9 cellular contexts compared by ENCODE assay signal in the genomic region with DNA sequence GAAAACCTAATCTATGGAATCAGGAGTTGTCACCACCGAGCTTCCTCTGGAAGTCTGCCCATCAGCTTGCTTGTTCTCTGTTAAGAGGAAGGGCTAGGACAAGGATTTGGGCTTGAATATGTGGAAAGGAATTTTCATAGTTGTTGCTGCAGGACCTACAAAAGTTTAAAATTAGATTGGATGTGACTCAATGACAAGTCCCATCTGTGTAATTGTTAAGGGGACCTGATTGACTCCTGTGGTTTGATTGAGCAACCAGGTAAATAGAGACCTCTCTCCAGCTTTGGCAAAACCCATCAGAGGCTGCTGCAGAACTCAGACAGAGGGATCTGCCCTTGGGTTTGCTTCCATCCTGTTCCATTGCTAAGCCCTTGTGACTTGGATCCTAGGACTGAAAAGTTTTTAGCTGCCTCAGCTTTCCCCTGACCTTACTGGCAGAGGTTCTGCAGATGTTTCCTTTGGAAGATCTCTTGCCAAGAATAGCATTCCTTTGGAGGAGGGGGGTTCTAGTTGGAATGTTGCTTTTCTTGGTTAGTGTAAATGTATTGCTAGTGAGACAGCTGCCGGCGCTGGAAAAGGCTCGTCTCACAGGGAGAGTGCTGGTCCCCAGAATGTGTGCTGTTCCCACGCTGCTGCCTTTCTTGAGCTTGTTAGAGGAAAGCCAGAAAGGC. TPM values are rescaled to one million over a fixed set of nuclear protein-coding genes. Genes with fewer than 3 reads are reported as not detected.
DNase-seq lines count a peak whose midpoint lies in the region; ATAC-seq, FAIRE-seq and TF ChIP-seq lines count a peak whose summit lies in the region.
"Had no signal": no experiment of that assay in that cellular context is flagged by ENCODE, and none has a peak within 500 bp of the region (broad histone marks: within the 10 kb centered on the region; RNA-seq: fewer than 3 reads in every experiment).

No MANE protein-coding gene starts in this region.

- 0 out of 3 replicates have a peak, but pooled peaks of 1 of the 2 experiments have one; percentile 7 for TF ChIP-seq POLR2A in H1 (IDR thresholded peaks at IDR 0.05; ENCODE audit: control extremely low read depth in 1 of 2, low read depth in 2 of 2, low read length in 2 of 2)
- no peak for TF ChIP-seq POLR2A in thyroid gland (IDR thresholded peaks at IDR 0.05)

- H3K27ac Mint-ChIP-seq in activated CD4-positive, alpha-beta T cell treated with anti-CD3 and anti-CD28 coated beads, Interleukin-2, amount 10 ng/mL, durations not matched to agents 24 days and 14 days, result peak overlapping the region; percentile 45
- H3K27ac Mint-ChIP-seq in memory B cell, result peak overlapping the region; percentile 62

- H3K27me3 Mint-ChIP-seq in activated CD4-positive, alpha-beta T cell treated with anti-CD3 and anti-CD28 coated beads, Interleukin-2, amount 10 ng/mL, durations not matched to agents 24 days and 14 days, result no peaks in the 10 kb centered on the region
- H3K27me3 Mint-ChIP-seq in memory B cell, result no peaks in the 10 kb centered on the region

- no peak overlapping the region for H3K9ac ChIP-seq in H1 (replicated peaks in 1 of 4; ENCODE audit: extremely low read depth in 1 of 4, low read depth in 3 of 4, low read length in 3 of 4)

- no peak for TF ChIP-seq CTCF in H1 (IDR thresholded peaks at IDR 0.05; ENCODE audit: control extremely low read depth in 1 of 3, insufficient read depth in 1 of 3, low read depth in 1 of 3, low read length in 3 of 3)
- no peak for TF ChIP-seq CTCF in thyroid gland (IDR thresholded peaks at IDR 0.05)

- no peak overlapping the region for H3K14ac ChIP-seq in H1 (ENCODE audit: insufficient read length)

- H2BK120ac ChIP-seq in H1 (replicated peaks; ENCODE audit: low read depth, low read length), result no peak overlapping the region

- CTCF ChIA-PET in H1 (lab: Charles Lee; ENCODE audit: partially characterized antibody), result interaction anchor here (0.7 to 5.3 kb wide), 11 partner anchors 9 to 306 kb away, joined by 3 to 65 read pairs (median 5); no protein-coding TSS in a partner anchor

- no peaks in the 10 kb centered on the region; a peak in 1 of 7 replicates for H3K4me1 ChIP-seq in H1 (replicated peaks in 1 of 4; ENCODE audit: control insufficient read depth in 3 of 4, insufficient read depth in 4 of 4, low read length in 3 of 4)
- H3K4me1 ChIP-seq in thyroid gland, result peaks cover 20 to 36% of the 10 kb centered on the region in 2 donors

- H3K4me3 ChIP-seq in H1 (ENCODE audit: extremely low read depth in 1 of 4, insufficient read depth in 2 of 4, low read depth in 3 of 4, low read length in 4 of 4) (no peak overlapping the region), thyroid gland (replicated peaks in 1 of 3) (no peak overlapping the region)
- H3K4me3 ChIP-seq: A549 had no signal

- no peak overlapping the region for H2AK5ac ChIP-seq in H1 (ENCODE audit: low read depth, low read length)

- intact Hi-C loops in activated CD4-positive, alpha-beta T cell treated with anti-CD3 and anti-CD28 coated beads, Interleukin-2, amount 10 ng/mL, durations not matched to agents 24 days and 14 days (cut with micrococcal nuclease), result loop anchor here (5.0 kb wide), 1 partner anchor 46 kb away; no protein-coding TSS in a partner anchor
- intact Hi-C loops in thyroid gland (cut with DNase I), result no loop called here

- H3K23ac ChIP-seq in H1 (ENCODE audit: insufficient read length), result no peak overlapping the region

- peaks cover 44 to 61% (median 58%) of the 10 kb centered on the region in 4 experiments for H3K36me3 ChIP-seq in H1 (ENCODE audit: control insufficient read depth in 2 of 4, insufficient read depth in 4 of 4, low read length in 3 of 4)
- peaks cover 41 to 44% of the 10 kb centered on the region in 2 donors for H3K36me3 ChIP-seq in thyroid gland

- no peak for FAIRE-seq in H1 (lab: Jason Lieb, UNC)
- FAIRE-seq: A549 had no signal

- H3K4me2 ChIP-seq in H1 (ENCODE audit: insufficient read depth in 1 of 2, low read depth in 2 of 2, low read length in 2 of 2), result no peak overlapping the region
- H3K4me2 ChIP-seq: A549 had no signal

- TF ChIP-seq RAD21 in H1 (IDR thresholded peaks at IDR 0.05 in 1 of 2, conservative IDR thresholded peaks at IDR 0.05 in 1 of 2; ENCODE audit: low read depth in 2 of 2, low read length in 2 of 2), result no peak

- H3K18ac ChIP-seq in H1 (ENCODE audit: extremely low read depth, low read length), result no peak overlapping the region

- no peak for TF ChIP-seq EP300 in H1 (IDR thresholded peaks at IDR 0.05; ENCODE audit: borderline replicate concordance in 1 of 2, low read depth in 2 of 2, low read length in 2 of 2)

- peaks cover 9 to 11% of the 10 kb centered on the region in 2 experiments for H4K20me1 ChIP-seq in H1 (replicated peaks in 1 of 2; ENCODE audit: control insufficient read depth in 1 of 2, insufficient read depth in 2 of 2, low read length in 2 of 2)

- no peak overlapping the region for H3K4me3 Mint-ChIP-seq in activated CD4-positive, alpha-beta T cell treated with anti-CD3 and anti-CD28 coated beads, Interleukin-2, amount 10 ng/mL, durations not matched to agents 24 days and 14 days
- no peak overlapping the region for H3K4me3 Mint-ChIP-seq in memory B cell

- no peak overlapping the region for H2BK20ac ChIP-seq in H1 (ENCODE audit: low read length)

- no peak overlapping the region for H3K56ac ChIP-seq in H1 (replicated peaks; ENCODE audit: insufficient read length, low read depth, low read length)

- no peak overlapping the region for H2BK15ac ChIP-seq in H1 (ENCODE audit: low read length)

- H3K27me3 ChIP-seq in H1 (replicated peaks in 1 of 4; ENCODE audit: control insufficient read depth in 3 of 4, extremely low read depth in 1 of 4, insufficient read depth in 3 of 4, low read length in 3 of 4), result no peaks in the 10 kb centered on the region
- no peaks in the 10 kb centered on the region for H3K27me3 ChIP-seq in thyroid gland

- H3K79me1 ChIP-seq in H1 (ENCODE audit: low read depth, low read length), result peaks cover 5% of the 10 kb centered on the region; the same call in 1 of the 2 replicates

- no peaks in the 10 kb centered on the region for H3K23me2 ChIP-seq in H1 (ENCODE audit: low read depth, low read length)

- no peak overlapping the region for H2BK5ac ChIP-seq in H1 (ENCODE audit: low read depth, low read length)

- no peak for DNase-seq in activated CD4-positive, alpha-beta T cell treated with anti-CD3 and anti-CD28 coated beads, Interleukin-2, amount 10 ng/mL, durations not matched to agents 24 days and 14 days
- DNase-seq in activated CD4-positive, alpha-beta T cell treated with anti-CD3 and anti-CD28 coated beads, Interleukin-2, amount 50 U/mL, for 48 hours, result no peak
- DNase-seq in H1 (ENCODE audit: low read depth in 1 of 2, low spot score in 2 of 2), result no peak
- DNase-seq in memory B cell (ENCODE audit: low spot score in 2 of 2), result no peak
- peak in 1 of 2 donors; percentile 49 for DNase-seq in thyroid gland
- DNase-seq in SHP77 treated with DMSO at 0.1 percent for 48 hours (lab: John Stamatoyannopoulos, UW), result no peak
- no peak for DNase-seq in NCI-H510A (lab: John Stamatoyannopoulos, UW)
- no peak for DNase-seq in DMS 273 (lab: John Stamatoyannopoulos, UW; ENCODE audit: unreplicated experiment)

- H3K79me2 ChIP-seq in H1 (ENCODE audit: control insufficient read depth in 1 of 2, insufficient read depth in 2 of 2, low read length in 2 of 2), result no peaks in the 10 kb centered on the region

- no peaks in the 10 kb centered on the region for H3K9me3 Mint-ChIP-seq in activated CD4-positive, alpha-beta T cell treated with anti-CD3 and anti-CD28 coated beads, Interleukin-2, amount 10 ng/mL, durations not matched to agents 24 days and 14 days
- no peaks in the 10 kb centered on the region for H3K9me3 Mint-ChIP-seq in memory B cell

- H3K27ac ChIP-seq in H1 (ENCODE audit: low read depth, low read length) (no peak overlapping the region), thyroid gland (peak overlapping the region; percentile 37 to 77 (median 42))
- H3K27ac ChIP-seq: A549 had no signal

- peaks cover 5% of the 10 kb centered on the region for H3K4me1 Mint-ChIP-seq in activated CD4-positive, alpha-beta T cell treated with anti-CD3 and anti-CD28 coated beads, Interleukin-2, amount 10 ng/mL, durations not matched to agents 24 days and 14 days
- peaks cover 4% of the 10 kb centered on the region for H3K4me1 Mint-ChIP-seq in memory B cell

- H3K4ac ChIP-seq in H1 (replicated peaks; ENCODE audit: insufficient read length, low read depth, low read length), result no peak overlapping the region

- ATAC-seq in memory B cell (ENCODE audit: low read depth), result no peak
- ATAC-seq: A549 had no signal

- H4K8ac ChIP-seq in H1 (ENCODE audit: extremely low read depth, insufficient read depth, low read length), result no peak overlapping the region

- H2AFZ ChIP-seq in H1 (ENCODE audit: low read length), result no peak overlapping the region

- 96% methylated on average over 5 of the region's 5 CpGs; no CpG with 5 or more reads in 1 of the 2 experiments for WGBS in H1 (ENCODE audit: extremely low coverage in 1 of 2, insufficient coverage in 1 of 2, insufficient read length in 1 of 2, insufficient replicate concordance in 2 of 2, low coverage in 1 of 2, low lambda C conversion rate in 2 of 2, missing lambda C conversion rate in 1 of 2), 2 experiments
- 16 to 40% methylated on average over 5 of the region's 5 CpGs for WGBS in thyroid gland, 2 donors

- no peak overlapping the region for H2BK12ac ChIP-seq in H1 (ENCODE audit: low read depth, low read length)

- H3K36me3 Mint-ChIP-seq in activated CD4-positive, alpha-beta T cell treated with anti-CD3 and anti-CD28 coated beads, Interleukin-2, amount 10 ng/mL, durations not matched to agents 24 days and 14 days (ENCODE audit: low read depth), result peaks cover 55% of the 10 kb centered on the region
- peaks cover 26% of the 10 kb centered on the region for H3K36me3 Mint-ChIP-seq in memory B cell

- no peaks in the 10 kb centered on the region for H3K9me3 ChIP-seq in H1 (ENCODE audit: insufficient read depth in 2 of 2, low read depth in 1 of 2, low read length in 1 of 2)
- H3K9me3 ChIP-seq in thyroid gland, result no peaks in the 10 kb centered on the region
- H3K9me3 ChIP-seq: A549 had no signal

- H4K5ac ChIP-seq in H1 (ENCODE audit: insufficient read length, low read depth, low read length), result no peak overlapping the region

- POLR2A ChIA-PET in H1 (lab: Charles Lee; ENCODE audit: partially characterized antibody), result interaction anchor here (0.5 to 27.1 kb wide), 20 partner anchors 9 to 214 kb away, joined by 3 to 525 read pairs (median 4); a partner anchor contains a TSS

- H4K91ac ChIP-seq in H1 (replicated peaks; ENCODE audit: insufficient read length, low read length), result no peak overlapping the region

RNA-seq across cellular contexts. Expression of a gene that starts 50.0 kb away (rescaled TPM):
- 621 and 622 TPM in 2 replicates for total RNA-seq in activated CD4-positive, alpha-beta T cell treated with anti-CD3 and anti-CD28 coated beads, Interleukin-2, amount 10 ng/mL, durations not matched to agents 24 days and 14 days
- 513 and 521 TPM in 2 replicates for total RNA-seq in H1 (2021; fragmentation: NEBNext Ultra II Directional; extraction: Animal tissue kit (Norgen Biotek cat#: 25700))
- polyA plus RNA-seq in H1 (2011; rRNA removed), result 241 and 261 TPM in 2 replicates
- 143 TPM for polyA plus RNA-seq in H1 (2011; cell fraction: cytosol; rRNA removed)
- 373 TPM for polyA plus RNA-seq in H1 (2011; cell fraction: nucleus; rRNA removed)
- 284 to 337 TPM (median 317 TPM) in 4 replicates for polyA plus RNA-seq in H1 (2012, experiment 1 of 2)
- polyA plus RNA-seq in H1 (2012, experiment 2 of 2), result 63.1 TPM
- 156 TPM for polyA plus RNA-seq in H1 (2013, experiment 1 of 2)
- 141 TPM for polyA plus RNA-seq in H1 (2013, experiment 2 of 2)
- 358 and 477 TPM in 2 replicates for polyA minus RNA-seq in H1 (2011; rRNA and poly(A)+ RNA removed)
- polyA minus RNA-seq in H1 (2011; cell fraction: cytosol; rRNA and poly(A)+ RNA removed), result 133 TPM
- polyA minus RNA-seq in H1 (2011; cell fraction: nucleus; rRNA and poly(A)+ RNA removed), result 217 TPM
- total RNA-seq in thyroid gland, result 100 to 1,000 TPM in 2 of 4 donors, 10 to 100 TPM in 2; 74.2 to 142 (median 112) TPM

RNA-seq across cellular contexts. Expression of a gene that starts 50.2 kb away (rescaled TPM):
- total RNA-seq in activated CD4-positive, alpha-beta T cell treated with anti-CD3 and anti-CD28 coated beads, Interleukin-2, amount 10 ng/mL, durations not matched to agents 24 days and 14 days, result 38.3 and 42.1 TPM in 2 replicates
- 46.1 and 52.2 TPM in 2 replicates for total RNA-seq in H1 (2021; fragmentation: NEBNext Ultra II Directional; extraction: Animal tissue kit (Norgen Biotek cat#: 25700))
- 50.2 and 54.7 TPM in 2 replicates for polyA plus RNA-seq in H1 (2011; rRNA removed)
- polyA plus RNA-seq in H1 (2011; cell fraction: cytosol; rRNA removed), result 48.3 TPM
- 94.1 TPM for polyA plus RNA-seq in H1 (2011; cell fraction: nucleus; rRNA removed)
- 37.1 to 49.2 TPM (median 47.6 TPM) in 4 replicates for polyA plus RNA-seq in H1 (2012, experiment 1 of 2)
- 20.8 TPM for polyA plus RNA-seq in H1 (2012, experiment 2 of 2)
- 32.5 TPM for polyA plus RNA-seq in H1 (2013, experiment 1 of 2)
- 29.9 TPM for polyA plus RNA-seq in H1 (2013, experiment 2 of 2)
- 55.9 and 66.3 TPM in 2 replicates for polyA minus RNA-seq in H1 (2011; rRNA and poly(A)+ RNA removed)
- polyA minus RNA-seq in H1 (2011; cell fraction: cytosol; rRNA and poly(A)+ RNA removed), result 29.0 TPM
- 22.5 TPM for polyA minus RNA-seq in H1 (2011; cell fraction: nucleus; rRNA and poly(A)+ RNA removed)
- total RNA-seq in thyroid gland, result 10 to 100 TPM; 39.6 to 88.4 (median 66.7) TPM
